Comparison of ENCODE assay signal across 2 cellular contexts in genomic region chr15:90773485-90773884, GRCh38.
TF ChIP-seq lines count a peak whose summit lies in the region.

No MANE protein-coding gene starts in this region.

TF ChIP-seq in A549, 52 proteins besides CTCF, POLR2A, EP300 and RAD21 (continued from another document):
- no peak for TF ChIP-seq HOXB13 (CRISPR knock-in tag; IDR thresholded peaks at IDR 0.05; ENCODE audit: low read depth)

TF ChIP-seq in WTC11, 78 proteins besides CTCF, POLR2A, EP300 and RAD21 (continued from another document):
- TF ChIP-seq ARID4B (CRISPR knock-in tag; IDR thresholded peaks at IDR 0.05; ENCODE audit: borderline replicate concordance) (no peak), NR2C2 (CRISPR knock-in tag; IDR thresholded peaks at IDR 0.05) (no peak), EMX1 (CRISPR knock-in tag; IDR thresholded peaks at IDR 0.05) (no peak), FOXJ3 (CRISPR knock-in tag; IDR thresholded peaks at IDR 0.05; ENCODE audit: borderline replicate concordance) (no peak), TEAD4 (CRISPR knock-in tag; IDR thresholded peaks at IDR 0.05) (no peak), ZNF396 (CRISPR knock-in tag; IDR thresholded peaks at IDR 0.05; ENCODE audit: borderline replicate concordance) (no peak), SMAD4 (CRISPR knock-in tag; IDR thresholded peaks at IDR 0.05) (no peak), CBFB (CRISPR knock-in tag; IDR thresholded peaks at IDR 0.05; ENCODE audit: low read depth) (no peak), IRF1 (CRISPR knock-in tag; IDR thresholded peaks at IDR 0.05) (no peak), RORB (CRISPR knock-in tag; IDR thresholded peaks at IDR 0.05) (no peak), CREB1 (CRISPR knock-in tag; IDR thresholded peaks at IDR 0.05) (no peak)
- TF ChIP-seq, protein P1, sequence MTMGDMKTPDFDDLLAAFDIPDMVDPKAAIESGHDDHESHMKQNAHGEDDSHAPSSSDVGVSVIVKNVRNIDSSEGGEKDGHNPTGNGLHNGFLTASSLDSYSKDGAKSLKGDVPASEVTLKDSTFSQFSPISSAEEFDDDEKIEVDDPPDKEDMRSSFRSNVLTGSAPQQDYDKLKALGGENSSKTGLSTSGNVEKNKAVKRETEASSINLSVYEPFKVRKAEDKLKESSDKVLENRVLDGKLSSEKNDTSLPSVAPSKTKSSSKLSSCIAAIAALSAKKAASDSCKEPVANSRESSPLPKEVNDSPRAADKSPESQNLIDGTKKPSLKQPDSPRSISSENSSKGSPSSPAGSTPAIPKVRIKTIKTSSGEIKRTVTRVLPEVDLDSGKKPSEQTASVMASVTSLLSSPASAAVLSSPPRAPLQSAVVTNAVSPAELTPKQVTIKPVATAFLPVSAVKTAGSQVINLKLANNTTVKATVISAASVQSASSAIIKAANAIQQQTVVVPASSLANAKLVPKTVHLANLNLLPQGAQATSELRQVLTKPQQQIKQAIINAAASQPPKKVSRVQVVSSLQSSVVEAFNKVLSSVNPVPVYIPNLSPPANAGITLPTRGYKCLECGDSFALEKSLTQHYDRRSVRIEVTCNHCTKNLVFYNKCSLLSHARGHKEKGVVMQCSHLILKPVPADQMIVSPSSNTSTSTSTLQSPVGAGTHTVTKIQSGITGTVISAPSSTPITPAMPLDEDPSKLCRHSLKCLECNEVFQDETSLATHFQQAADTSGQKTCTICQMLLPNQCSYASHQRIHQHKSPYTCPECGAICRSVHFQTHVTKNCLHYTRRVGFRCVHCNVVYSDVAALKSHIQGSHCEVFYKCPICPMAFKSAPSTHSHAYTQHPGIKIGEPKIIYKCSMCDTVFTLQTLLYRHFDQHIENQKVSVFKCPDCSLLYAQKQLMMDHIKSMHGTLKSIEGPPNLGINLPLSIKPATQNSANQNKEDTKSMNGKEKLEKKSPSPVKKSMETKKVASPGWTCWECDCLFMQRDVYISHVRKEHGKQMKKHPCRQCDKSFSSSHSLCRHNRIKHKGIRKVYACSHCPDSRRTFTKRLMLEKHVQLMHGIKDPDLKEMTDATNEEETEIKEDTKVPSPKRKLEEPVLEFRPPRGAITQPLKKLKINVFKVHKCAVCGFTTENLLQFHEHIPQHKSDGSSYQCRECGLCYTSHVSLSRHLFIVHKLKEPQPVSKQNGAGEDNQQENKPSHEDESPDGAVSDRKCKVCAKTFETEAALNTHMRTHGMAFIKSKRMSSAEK (CRISPR knock-in tag; IDR thresholded peaks at IDR 0.05; ENCODE audit: borderline replicate concordance), result no peak
